ENCODE assay signal across 2 cellular contexts in the genomic region with DNA sequence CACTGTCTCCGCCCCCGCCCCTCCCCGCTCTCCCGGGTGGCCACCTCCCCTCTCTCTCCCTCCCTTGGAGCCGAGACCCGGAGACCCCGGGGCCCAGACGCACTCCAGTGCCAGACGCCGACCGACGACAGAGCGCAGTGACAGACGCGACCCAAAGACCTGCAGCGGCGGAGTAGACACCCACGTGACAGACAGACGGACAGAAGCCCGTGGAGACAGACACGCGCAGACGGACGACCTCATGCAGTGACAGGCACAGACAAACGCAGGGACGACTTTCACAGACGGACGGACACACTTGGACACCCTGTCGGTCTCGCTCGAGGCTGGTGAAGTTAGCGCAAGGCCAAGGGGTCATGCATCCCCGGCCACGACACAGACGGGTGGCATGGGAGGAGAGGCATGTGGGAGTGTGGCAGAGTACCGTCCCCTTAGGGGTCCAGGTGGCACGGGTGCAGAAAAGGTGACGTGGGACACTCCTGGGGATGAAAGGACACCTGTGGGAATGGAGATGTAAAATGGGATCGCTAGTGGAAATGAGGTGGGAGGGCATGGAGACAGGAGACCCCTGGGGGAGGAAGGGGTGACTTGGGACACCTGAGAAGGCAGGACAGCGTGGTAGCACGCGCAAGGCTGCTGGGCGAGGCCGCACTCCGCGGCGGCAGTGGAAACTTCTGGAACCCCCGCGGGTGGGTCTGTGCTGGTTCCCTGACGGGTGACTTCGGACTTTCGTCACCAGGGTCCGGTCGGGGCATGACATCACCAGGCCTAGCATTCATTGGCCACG.
TF ChIP-seq lines count a peak whose summit lies in the region.

No MANE protein-coding gene starts in this region.

TF ChIP-seq in HEK293T, 16 proteins besides CTCF, POLR2A, EP300 and RAD21:
- peak; percentile 75 for TF ChIP-seq L3MBTL2 (conservative IDR thresholded peaks at IDR 0.05)
- TF ChIP-seq, protein P1, sequence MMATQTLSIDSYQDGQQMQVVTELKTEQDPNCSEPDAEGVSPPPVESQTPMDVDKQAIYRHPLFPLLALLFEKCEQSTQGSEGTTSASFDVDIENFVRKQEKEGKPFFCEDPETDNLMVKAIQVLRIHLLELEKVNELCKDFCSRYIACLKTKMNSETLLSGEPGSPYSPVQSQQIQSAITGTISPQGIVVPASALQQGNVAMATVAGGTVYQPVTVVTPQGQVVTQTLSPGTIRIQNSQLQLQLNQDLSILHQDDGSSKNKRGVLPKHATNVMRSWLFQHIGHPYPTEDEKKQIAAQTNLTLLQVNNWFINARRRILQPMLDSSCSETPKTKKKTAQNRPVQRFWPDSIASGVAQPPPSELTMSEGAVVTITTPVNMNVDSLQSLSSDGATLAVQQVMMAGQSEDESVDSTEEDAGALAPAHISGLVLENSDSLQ (IDR thresholded peaks at IDR 0.05): peak; percentile 37; the same call in 1 of the 2 replicates
- TF ChIP-seq FOXM1 (IDR thresholded peaks at IDR 0.05; ENCODE audit: borderline replicate concordance): no peak
- peak; percentile 81 for TF ChIP-seq TARDBP (IDR thresholded peaks at IDR 0.05)

TF ChIP-seq in HepG2, 621 proteins besides CTCF, POLR2A, EP300 and RAD21 (continues in another document):
- TF ChIP-seq NCOA1 (CRISPR knock-in tag; IDR thresholded peaks at IDR 0.05) (no peak), SMAD3 (CRISPR knock-in tag; IDR thresholded peaks at IDR 0.05) (no peak), NFIC (IDR thresholded peaks at IDR 0.05; ENCODE audit: low read length) (no peak), ZNF326 (CRISPR knock-in tag; IDR thresholded peaks at IDR 0.05; ENCODE audit: borderline replicate concordance) (no peak), KLF15 (CRISPR knock-in tag; IDR thresholded peaks at IDR 0.05; ENCODE audit: borderline replicate concordance) (no peak), CREB1 (IDR thresholded peaks at IDR 0.05) (peak; percentile 78), CREB1 (CRISPR knock-in tag; IDR thresholded peaks at IDR 0.05) (no peak), MYNN (CRISPR knock-in tag; IDR thresholded peaks at IDR 0.05; ENCODE audit: low read depth) (0 out of 2 replicates have a peak, but pooled peaks have one; percentile 57), CEBPB (IDR thresholded peaks at IDR 0.05; ENCODE audit: borderline replicate concordance, low read depth, low read length) (peak; percentile 31; the same call in 1 of the 2 replicates), JUN (CRISPR knock-in tag; IDR thresholded peaks at IDR 0.05) (no peak), ZNF225 (CRISPR knock-in tag; IDR thresholded peaks at IDR 0.05) (no peak; the same call in 1 of the 2 replicates), CHD4 (IDR thresholded peaks at IDR 0.05; ENCODE audit: borderline replicate concordance, low read length) (no peak), ARNT2 (CRISPR knock-in tag; IDR thresholded peaks at IDR 0.05; ENCODE audit: low read depth) (no peak), MED1 (CRISPR knock-in tag; IDR thresholded peaks at IDR 0.05) (no peak), ZMAT3 (CRISPR knock-in tag; conservative IDR thresholded peaks at IDR 0.05) (no peak), RXRA (CRISPR knock-in tag; IDR thresholded peaks at IDR 0.05) (0 out of 2 replicates have a peak, but pooled peaks have one; percentile 42), BORCS8-MEF2B (CRISPR knock-in tag; IDR thresholded peaks at IDR 0.05) (0 out of 2 replicates have a peak, but pooled peaks have one; percentile 26), SAFB2 (CRISPR knock-in tag; IDR thresholded peaks at IDR 0.05; ENCODE audit: borderline replicate concordance, low read depth) (no peak), PAF1 (CRISPR knock-in tag; IDR thresholded peaks at IDR 0.05) (no peak), KLF16 (CRISPR knock-in tag; IDR thresholded peaks at IDR 0.05) (0 out of 4 replicates have a peak, but pooled peaks of 1 of the 2 experiments have one; percentile 13), ADNP (CRISPR knock-in tag; IDR thresholded peaks at IDR 0.05) (no peak), NR2F6 (IDR thresholded peaks at IDR 0.05) (no peak), NR2F6 (CRISPR knock-in tag; IDR thresholded peaks at IDR 0.05) (0 out of 2 replicates have a peak, but pooled peaks have one; percentile 7), ZNF296 (CRISPR knock-in tag; conservative IDR thresholded peaks at IDR 0.05) (no peak), ZNF354B (CRISPR knock-in tag; IDR thresholded peaks at IDR 0.05) (no peak), AGO1 (IDR thresholded peaks at IDR 0.05; ENCODE audit: low read depth, low read length, poor library complexity, severe bottlenecking) (no peak), ZNF484 (CRISPR knock-in tag; IDR thresholded peaks at IDR 0.05; ENCODE audit: borderline replicate concordance, low read depth) (no peak), NONO (IDR thresholded peaks at IDR 0.05) (no peak), NONO (CRISPR knock-in tag; conservative IDR thresholded peaks at IDR 0.05) (peak; percentile 38; the same call in 1 of the 2 replicates), KDM3A (CRISPR knock-in tag; IDR thresholded peaks at IDR 0.05; ENCODE audit: low read depth) (no peak), TCF7L2 (IDR thresholded peaks at IDR 0.05; ENCODE audit: low read depth, low read length) (no peak), CBX2 (IDR thresholded peaks at IDR 0.05; ENCODE audit: low read depth, low read length) (no peak), CBX2 (CRISPR knock-in tag; IDR thresholded peaks at IDR 0.05; ENCODE audit: low read depth) (no peak), TEAD3 (CRISPR knock-in tag; optimal IDR thresholded peaks at IDR 0.05; ENCODE audit: borderline replicate concordance) (no peak), ZNF34 (CRISPR knock-in tag; IDR thresholded peaks at IDR 0.05; ENCODE audit: borderline replicate concordance) (0 out of 2 replicates have a peak, but pooled peaks have one; percentile 20)
- TF ChIP-seq, protein P2, sequence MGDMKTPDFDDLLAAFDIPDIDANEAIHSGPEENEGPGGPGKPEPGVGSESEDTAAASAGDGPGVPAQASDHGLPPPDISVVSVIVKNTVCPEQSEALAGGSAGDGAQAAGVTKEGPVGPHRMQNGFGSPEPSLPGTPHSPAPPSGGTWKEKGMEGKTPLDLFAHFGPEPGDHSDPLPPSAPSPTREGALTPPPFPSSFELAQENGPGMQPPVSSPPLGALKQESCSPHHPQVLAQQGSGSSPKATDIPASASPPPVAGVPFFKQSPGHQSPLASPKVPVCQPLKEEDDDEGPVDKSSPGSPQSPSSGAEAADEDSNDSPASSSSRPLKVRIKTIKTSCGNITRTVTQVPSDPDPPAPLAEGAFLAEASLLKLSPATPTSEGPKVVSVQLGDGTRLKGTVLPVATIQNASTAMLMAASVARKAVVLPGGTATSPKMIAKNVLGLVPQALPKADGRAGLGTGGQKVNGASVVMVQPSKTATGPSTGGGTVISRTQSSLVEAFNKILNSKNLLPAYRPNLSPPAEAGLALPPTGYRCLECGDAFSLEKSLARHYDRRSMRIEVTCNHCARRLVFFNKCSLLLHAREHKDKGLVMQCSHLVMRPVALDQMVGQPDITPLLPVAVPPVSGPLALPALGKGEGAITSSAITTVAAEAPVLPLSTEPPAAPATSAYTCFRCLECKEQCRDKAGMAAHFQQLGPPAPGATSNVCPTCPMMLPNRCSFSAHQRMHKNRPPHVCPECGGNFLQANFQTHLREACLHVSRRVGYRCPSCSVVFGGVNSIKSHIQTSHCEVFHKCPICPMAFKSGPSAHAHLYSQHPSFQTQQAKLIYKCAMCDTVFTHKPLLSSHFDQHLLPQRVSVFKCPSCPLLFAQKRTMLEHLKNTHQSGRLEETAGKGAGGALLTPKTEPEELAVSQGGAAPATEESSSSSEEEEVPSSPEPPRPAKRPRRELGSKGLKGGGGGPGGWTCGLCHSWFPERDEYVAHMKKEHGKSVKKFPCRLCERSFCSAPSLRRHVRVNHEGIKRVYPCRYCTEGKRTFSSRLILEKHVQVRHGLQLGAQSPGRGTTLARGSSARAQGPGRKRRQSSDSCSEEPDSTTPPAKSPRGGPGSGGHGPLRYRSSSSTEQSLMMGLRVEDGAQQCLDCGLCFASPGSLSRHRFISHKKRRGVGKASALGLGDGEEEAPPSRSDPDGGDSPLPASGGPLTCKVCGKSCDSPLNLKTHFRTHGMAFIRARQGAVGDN (CRISPR knock-in tag; IDR thresholded peaks at IDR 0.05): peak; percentile 80
- TF ChIP-seq, protein P3, sequence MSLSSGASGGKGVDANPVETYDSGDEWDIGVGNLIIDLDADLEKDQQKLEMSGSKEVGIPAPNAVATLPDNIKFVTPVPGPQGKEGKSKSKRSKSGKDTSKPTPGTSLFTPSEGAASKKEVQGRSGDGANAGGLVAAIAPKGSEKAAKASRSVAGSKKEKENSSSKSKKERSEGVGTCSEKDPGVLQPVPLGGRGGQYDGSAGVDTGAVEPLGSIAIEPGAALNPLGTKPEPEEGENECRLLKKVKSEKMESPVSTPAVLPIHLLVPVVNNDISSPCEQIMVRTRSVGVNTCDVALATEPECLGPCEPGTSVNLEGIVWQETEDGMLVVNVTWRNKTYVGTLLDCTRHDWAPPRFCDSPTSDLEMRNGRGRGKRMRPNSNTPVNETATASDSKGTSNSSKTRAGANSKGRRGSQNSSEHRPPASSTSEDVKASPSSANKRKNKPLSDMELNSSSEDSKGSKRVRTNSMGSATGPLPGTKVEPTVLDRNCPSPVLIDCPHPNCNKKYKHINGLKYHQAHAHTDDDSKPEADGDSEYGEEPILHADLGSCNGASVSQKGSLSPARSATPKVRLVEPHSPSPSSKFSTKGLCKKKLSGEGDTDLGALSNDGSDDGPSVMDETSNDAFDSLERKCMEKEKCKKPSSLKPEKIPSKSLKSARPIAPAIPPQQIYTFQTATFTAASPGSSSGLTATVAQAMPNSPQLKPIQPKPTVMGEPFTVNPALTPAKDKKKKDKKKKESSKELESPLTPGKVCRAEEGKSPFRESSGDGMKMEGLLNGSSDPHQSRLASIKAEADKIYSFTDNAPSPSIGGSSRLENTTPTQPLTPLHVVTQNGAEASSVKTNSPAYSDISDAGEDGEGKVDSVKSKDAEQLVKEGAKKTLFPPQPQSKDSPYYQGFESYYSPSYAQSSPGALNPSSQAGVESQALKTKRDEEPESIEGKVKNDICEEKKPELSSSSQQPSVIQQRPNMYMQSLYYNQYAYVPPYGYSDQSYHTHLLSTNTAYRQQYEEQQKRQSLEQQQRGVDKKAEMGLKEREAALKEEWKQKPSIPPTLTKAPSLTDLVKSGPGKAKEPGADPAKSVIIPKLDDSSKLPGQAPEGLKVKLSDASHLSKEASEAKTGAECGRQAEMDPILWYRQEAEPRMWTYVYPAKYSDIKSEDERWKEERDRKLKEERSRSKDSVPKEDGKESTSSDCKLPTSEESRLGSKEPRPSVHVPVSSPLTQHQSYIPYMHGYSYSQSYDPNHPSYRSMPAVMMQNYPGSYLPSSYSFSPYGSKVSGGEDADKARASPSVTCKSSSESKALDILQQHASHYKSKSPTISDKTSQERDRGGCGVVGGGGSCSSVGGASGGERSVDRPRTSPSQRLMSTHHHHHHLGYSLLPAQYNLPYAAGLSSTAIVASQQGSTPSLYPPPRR (CRISPR knock-in tag; IDR thresholded peaks at IDR 0.05; ENCODE audit: borderline replicate concordance): 0 out of 2 replicates have a peak, but pooled peaks have one; percentile 23
- TF ChIP-seq, protein P4, sequence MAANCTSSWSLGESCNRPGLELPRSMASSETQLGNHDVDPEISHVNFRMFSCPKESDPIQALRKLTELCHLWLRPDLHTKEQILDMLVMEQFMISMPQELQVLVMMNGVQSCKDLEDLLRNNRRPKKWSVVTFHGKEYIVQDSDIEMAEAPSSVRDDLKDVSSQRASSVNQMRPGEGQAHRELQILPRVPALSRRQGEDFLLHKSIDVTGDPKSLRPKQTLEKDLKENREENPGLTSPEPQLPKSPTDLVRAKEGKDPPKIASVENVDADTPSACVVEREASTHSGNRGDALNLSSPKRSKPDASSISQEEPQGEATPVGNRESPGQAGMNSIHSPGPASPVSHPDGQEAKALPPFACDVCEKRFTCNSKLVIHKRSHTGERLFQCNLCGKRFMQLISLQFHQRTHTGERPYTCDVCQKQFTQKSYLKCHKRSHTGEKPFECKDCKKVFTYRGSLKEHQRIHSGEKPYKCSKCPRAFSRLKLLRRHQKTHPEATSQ (CRISPR knock-in tag; IDR thresholded peaks at IDR 0.05; ENCODE audit: borderline replicate concordance): no peak
- TF ChIP-seq, protein P5, sequence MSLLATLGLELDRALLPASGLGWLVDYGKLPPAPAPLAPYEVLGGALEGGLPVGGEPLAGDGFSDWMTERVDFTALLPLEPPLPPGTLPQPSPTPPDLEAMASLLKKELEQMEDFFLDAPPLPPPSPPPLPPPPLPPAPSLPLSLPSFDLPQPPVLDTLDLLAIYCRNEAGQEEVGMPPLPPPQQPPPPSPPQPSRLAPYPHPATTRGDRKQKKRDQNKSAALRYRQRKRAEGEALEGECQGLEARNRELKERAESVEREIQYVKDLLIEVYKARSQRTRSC (CRISPR knock-in tag; IDR thresholded peaks at IDR 0.05; ENCODE audit: low read depth): no peak
- TF ChIP-seq, protein P6, sequence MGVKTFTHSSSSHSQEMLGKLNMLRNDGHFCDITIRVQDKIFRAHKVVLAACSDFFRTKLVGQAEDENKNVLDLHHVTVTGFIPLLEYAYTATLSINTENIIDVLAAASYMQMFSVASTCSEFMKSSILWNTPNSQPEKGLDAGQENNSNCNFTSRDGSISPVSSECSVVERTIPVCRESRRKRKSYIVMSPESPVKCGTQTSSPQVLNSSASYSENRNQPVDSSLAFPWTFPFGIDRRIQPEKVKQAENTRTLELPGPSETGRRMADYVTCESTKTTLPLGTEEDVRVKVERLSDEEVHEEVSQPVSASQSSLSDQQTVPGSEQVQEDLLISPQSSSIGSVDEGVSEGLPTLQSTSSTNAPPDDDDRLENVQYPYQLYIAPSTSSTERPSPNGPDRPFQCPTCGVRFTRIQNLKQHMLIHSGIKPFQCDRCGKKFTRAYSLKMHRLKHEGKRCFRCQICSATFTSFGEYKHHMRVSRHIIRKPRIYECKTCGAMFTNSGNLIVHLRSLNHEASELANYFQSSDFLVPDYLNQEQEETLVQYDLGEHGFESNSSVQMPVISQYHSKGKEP (CRISPR knock-in tag; IDR thresholded peaks at IDR 0.05): no peak
- TF ChIP-seq, protein P7, sequence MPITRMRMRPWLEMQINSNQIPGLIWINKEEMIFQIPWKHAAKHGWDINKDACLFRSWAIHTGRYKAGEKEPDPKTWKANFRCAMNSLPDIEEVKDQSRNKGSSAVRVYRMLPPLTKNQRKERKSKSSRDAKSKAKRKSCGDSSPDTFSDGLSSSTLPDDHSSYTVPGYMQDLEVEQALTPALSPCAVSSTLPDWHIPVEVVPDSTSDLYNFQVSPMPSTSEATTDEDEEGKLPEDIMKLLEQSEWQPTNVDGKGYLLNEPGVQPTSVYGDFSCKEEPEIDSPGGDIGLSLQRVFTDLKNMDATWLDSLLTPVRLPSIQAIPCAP (CRISPR knock-in tag; IDR thresholded peaks at IDR 0.05; ENCODE audit: low read depth): no peak
- TF ChIP-seq, protein P8, sequence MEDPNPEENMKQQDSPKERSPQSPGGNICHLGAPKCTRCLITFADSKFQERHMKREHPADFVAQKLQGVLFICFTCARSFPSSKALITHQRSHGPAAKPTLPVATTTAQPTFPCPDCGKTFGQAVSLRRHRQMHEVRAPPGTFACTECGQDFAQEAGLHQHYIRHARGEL (CRISPR knock-in tag; IDR thresholded peaks at IDR 0.05): no peak
- TF ChIP-seq, protein P9, sequence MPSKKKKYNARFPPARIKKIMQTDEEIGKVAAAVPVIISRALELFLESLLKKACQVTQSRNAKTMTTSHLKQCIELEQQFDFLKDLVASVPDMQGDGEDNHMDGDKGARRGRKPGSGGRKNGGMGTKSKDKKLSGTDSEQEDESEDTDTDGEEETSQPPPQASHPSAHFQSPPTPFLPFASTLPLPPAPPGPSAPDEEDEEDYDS (CRISPR knock-in tag; IDR thresholded peaks at IDR 0.05): no peak
